1 cellular context compared by ENCODE assay signal in genomic region chr11:66593303-66593635, GRCh38.
TF ChIP-seq lines count a peak whose summit lies in the region.

No MANE protein-coding gene starts in this region.

TF ChIP-seq in HCT116, 20 proteins besides CTCF, POLR2A, EP300 and RAD21:
- no peak for TF ChIP-seq SP1 (IDR thresholded peaks at IDR 0.05; ENCODE audit: low read depth)
- 0 out of 2 replicates have a peak, but pooled peaks have one; percentile 57 for TF ChIP-seq ZFX (IDR thresholded peaks at IDR 0.05)
